ENCODE assay signal across 8 cellular contexts in the genomic region with DNA sequence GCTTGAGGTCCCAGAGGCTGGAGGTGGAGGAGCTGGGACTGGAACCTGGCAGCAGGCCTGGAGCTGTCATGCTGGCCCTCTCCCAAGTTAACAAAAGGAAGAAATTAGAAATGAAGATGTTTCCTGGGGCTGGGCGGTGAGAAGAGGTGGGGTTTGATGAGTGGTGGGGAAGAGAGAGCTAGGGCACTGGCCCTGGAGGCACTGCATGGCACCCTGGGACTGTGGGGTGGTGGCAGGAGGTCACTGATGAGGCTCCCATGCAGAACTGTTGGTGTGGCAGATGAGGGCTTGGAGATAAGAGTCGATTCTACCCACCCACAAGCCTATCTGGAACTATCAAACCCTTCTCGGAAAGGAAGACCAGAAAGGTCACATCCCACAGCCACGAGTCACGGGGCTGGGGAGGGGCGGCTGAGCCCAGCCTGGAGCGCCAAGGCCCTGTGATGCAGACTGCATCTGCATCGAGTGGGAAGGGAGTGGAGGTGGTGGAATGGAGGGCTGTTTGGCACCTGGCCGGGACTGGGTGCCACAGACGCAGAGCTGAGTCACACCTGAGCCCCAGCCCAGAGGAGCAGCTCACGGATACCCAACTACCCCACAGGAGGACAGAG. TPM values are rescaled to one million over a fixed set of nuclear protein-coding genes. Genes with fewer than 3 reads are reported as not detected.
DNase-seq lines count a peak whose midpoint lies in the region; ATAC-seq and TF ChIP-seq lines count a peak whose summit lies in the region.

No MANE protein-coding gene starts in this region.

- peak; percentile 60 for DNase-seq in activated naive CD4-positive, alpha-beta T cell treated with Interleukin-2 at 50 U/mL for 16 hours
- no peak for DNase-seq in activated naive CD4-positive, alpha-beta T cell (lab: John Stamatoyannopoulos, UW)
- DNase-seq in activated CD4-positive, alpha-beta memory T cell treated with anti-CD3 and anti-CD28 coated beads, Interleukin-2, amount 10 ng/mL, durations not matched to agents 7 days and 5 days = peak; percentile 66
- DNase-seq in iris pigment epithelial cell (ENCODE audit: low read depth) (peak; percentile 41), testis (peak; percentile 61)

- H3K4me3 Mint-ChIP-seq in activated CD4-positive, alpha-beta memory T cell treated with anti-CD3 and anti-CD28 coated beads, Interleukin-2, amount 10 ng/mL, durations not matched to agents 7 days and 5 days = peak overlapping the region; percentile 73

- TF ChIP-seq CTCF in testis (IDR thresholded peaks at IDR 0.05) = no peak

- peak overlapping the region in 1 of 2 donors; percentile 39 for H3K27ac ChIP-seq in testis

- peaks cover 53% of the 10 kb centered on the region for H3K4me1 Mint-ChIP-seq in activated CD4-positive, alpha-beta memory T cell treated with anti-CD3 and anti-CD28 coated beads, Interleukin-2, amount 10 ng/mL, durations not matched to agents 7 days and 5 days

- intact Hi-C loops in testis (cut with DNase I; ENCODE audit: low total_unique reads) = no loop called here

- no peaks in the 10 kb centered on the region for H3K9me3 Mint-ChIP-seq in activated CD4-positive, alpha-beta memory T cell treated with anti-CD3 and anti-CD28 coated beads, Interleukin-2, amount 10 ng/mL, durations not matched to agents 7 days and 5 days

- no peaks in the 10 kb centered on the region for H3K36me3 ChIP-seq in testis (ENCODE audit: low read depth, missing control alignments)

- H3K27me3 Mint-ChIP-seq in activated CD4-positive, alpha-beta memory T cell treated with anti-CD3 and anti-CD28 coated beads, Interleukin-2, amount 10 ng/mL, durations not matched to agents 7 days and 5 days = no peaks in the 10 kb centered on the region

- no peak for TF ChIP-seq POLR2A in testis (IDR thresholded peaks at IDR 0.05)

- H3K4me3 ChIP-seq in testis = no peak overlapping the region

- H3K27ac Mint-ChIP-seq in activated CD4-positive, alpha-beta memory T cell treated with anti-CD3 and anti-CD28 coated beads, Interleukin-2, amount 10 ng/mL, durations not matched to agents 7 days and 5 days = peak overlapping the region; percentile 75

- CTCF ChIA-PET in activated CD4-positive, alpha-beta memory T cell treated with anti-CD3 and anti-CD28 coated beads, Interleukin-2, amount 10 ng/mL, durations not matched to agents 7 days and 5 days (lab: Charles Lee) = interaction anchor here (0.8 to 1.1 kb wide), 2 partner anchors 30 to 260 kb away, joined by 3 to 6 read pairs; a partner anchor contains a TSS

- POLR2A ChIA-PET in activated CD4-positive, alpha-beta memory T cell treated with anti-CD3 and anti-CD28 coated beads, Interleukin-2, amount 10 ng/mL, durations not matched to agents 7 days and 5 days (lab: Charles Lee) = interaction anchor here (1.1 to 4.0 kb wide), 5 partner anchors 29 to 251 kb away, joined by 3 to 21 read pairs (median 4); a partner anchor contains a TSS

- H3K36me3 Mint-ChIP-seq in activated CD4-positive, alpha-beta memory T cell treated with anti-CD3 and anti-CD28 coated beads, Interleukin-2, amount 10 ng/mL, durations not matched to agents 7 days and 5 days (ENCODE audit: low read depth) = peaks cover 42% of the 10 kb centered on the region

- no peaks in the 10 kb centered on the region for H3K9me3 ChIP-seq in testis

- ATAC-seq in HG02852 (IDR thresholded peaks at IDR 0.05; ENCODE audit: unreplicated experiment) (no peak), GM21447 (IDR thresholded peaks at IDR 0.05; ENCODE audit: unreplicated experiment) (no peak), HG03442 (IDR thresholded peaks at IDR 0.05; ENCODE audit: unreplicated experiment) (no peak)

- peaks cover 42% of the 10 kb centered on the region for H3K4me1 ChIP-seq in testis

- no peaks in the 10 kb centered on the region for H3K27me3 ChIP-seq in testis

- WGBS in testis, 2 donors = 43 to 66% methylated on average over 11 of the region's 11 CpGs

RNA-seq across cellular contexts. Expression of a gene that starts 29.4 kb away (rescaled TPM):
- 10 to 100 TPM; 88.0 to 91.9 TPM for total RNA-seq in activated CD4-positive, alpha-beta memory T cell treated with anti-CD3 and anti-CD28 coated beads, Interleukin-2, amount 10 ng/mL, durations not matched to agents 7 days and 5 days
- 10 to 100 TPM; 89.1 to 91.4 TPM for total RNA-seq in testis
- polyA plus RNA-seq in testis (ENCODE audit: insufficient read depth, low read depth, low replicate concordance) = 74.2 TPM

RNA-seq across cellular contexts. Expression of a gene that starts 29.6 kb away (rescaled TPM):
- 10 to 100 TPM in 1 of 2 experiments, 1 to 10 TPM in 1; 8.9 to 10.0 TPM for total RNA-seq in activated CD4-positive, alpha-beta memory T cell treated with anti-CD3 and anti-CD28 coated beads, Interleukin-2, amount 10 ng/mL, durations not matched to agents 7 days and 5 days
- total RNA-seq in testis = 10 to 100 TPM in 1 of 2 donors, 1 to 10 TPM in 1; 8.7 to 11.5 TPM
- 6.3 TPM for polyA plus RNA-seq in testis (ENCODE audit: insufficient read depth, low read depth, low replicate concordance)

Comparison
In these comparisons a context has a peak if more than half of its experiments do, and no peak if none do; other contexts are left out.
1. DNase-seq: peak in activated naive CD4-positive, alpha-beta T cell treated with Interleukin-2 at 50 U/mL for 16 hours (single experiment), activated CD4-positive, alpha-beta memory T cell treated with anti-CD3 and anti-CD28 coated beads, Interleukin-2, amount 10 ng/mL, durations not matched to agents 7 days and 5 days (single experiment), iris pigment epithelial cell (single experiment) and testis (single experiment); none in activated naive CD4-positive, alpha-beta T cell (0 of 4).